21 cellular contexts compared by ENCODE assay signal in genomic region chr3:45465192-45465591, GRCh38.
DNase-seq lines count a peak whose midpoint lies in the region; ATAC-seq and TF ChIP-seq lines count a peak whose summit lies in the region.
"Had no signal": no experiment of that assay in that cellular context is flagged by ENCODE, and none has a peak within 500 bp of the region (broad histone marks: within the 10 kb centered on the region; RNA-seq: fewer than 3 reads in every experiment).

No MANE protein-coding gene starts in this region.

- peaks cover 14% of the 10 kb centered on the region for H4K20me1 ChIP-seq in GM23338 (replicated peaks; ENCODE audit: insufficient read depth)

- H3K27ac Mint-ChIP-seq in GM23338, result no peak overlapping the region
- peak overlapping the region; percentile 54 for H3K27ac Mint-ChIP-seq in activated T-helper 17 cell treated with anti-CD3 and anti-CD28 coated beads, Interleukin-2, amount 50 U/mL, for 72 hours

- peaks cover 3% of the 10 kb centered on the region; the same call in 1 of the 3 replicates for H3K9me3 Mint-ChIP-seq in GM23338
- no peaks in the 10 kb centered on the region for H3K9me3 Mint-ChIP-seq in activated T-helper 17 cell treated with anti-CD3 and anti-CD28 coated beads, Interleukin-2, amount 50 U/mL, for 72 hours

- DNase-seq in GM23338 (ENCODE audit: low spot score) (no peak), esophagus muscularis mucosa (ENCODE audit: extremely low spot score) (peak; percentile 78), sciatic nerve (ENCODE audit: low spot score) (no peak), upper lobe of left lung (no peak)
- no peak for DNase-seq in activated naive CD4-positive, alpha-beta T cell treated with anti-CD3 and anti-CD28 coated beads, Interleukin-2, amount 50 U/mL, for 16 hours
- DNase-seq: activated CD4-positive, alpha-beta T cell treated with anti-CD3 and anti-CD28 coated beads for 1 hour; activated T-cell treated with anti-CD3 and anti-CD28 coated beads, Interleukin-2, amount 50 U/mL, for 1 hour; amniotic stem cell; C1 segment of cervical spinal cord; hippocampal formation; left ventricle myocardium inferior; NCI-H1436 treated with DMSO at 0.1 percent for 48 hours; NCI-H2107; NCI-H774; ovary had no signal

- TF ChIP-seq EP300 in esophagus muscularis mucosa (IDR thresholded peaks at IDR 0.05) (no peak), upper lobe of left lung (IDR thresholded peaks at IDR 0.05) (no peak)

- TF ChIP-seq POLR2A in esophagus muscularis mucosa (IDR thresholded peaks at IDR 0.05; ENCODE audit: low read depth), result no peak
- TF ChIP-seq POLR2A in upper lobe of left lung (IDR thresholded peaks at IDR 0.05), result no peak

- 66% methylated on average over 3 of the region's 3 CpGs for WGBS in esophagus muscularis mucosa
- 76 to 78% methylated on average over 3 of the region's 3 CpGs for WGBS in upper lobe of left lung, 2 donors

- peaks cover 6% of the 10 kb centered on the region for H3K27me3 Mint-ChIP-seq in GM23338 (ENCODE audit: insufficient read depth, low read depth, poor library complexity)
- no peaks in the 10 kb centered on the region for H3K27me3 Mint-ChIP-seq in activated T-helper 17 cell treated with anti-CD3 and anti-CD28 coated beads, Interleukin-2, amount 50 U/mL, for 72 hours

- H3F3A ChIP-seq in GM23338 (replicated peaks; ENCODE audit: low read depth), result 0 out of 2 replicates have a peak, but pooled peaks cover 8% of the 10 kb centered on the region

- peaks cover 35% of the 10 kb centered on the region for H3K4me1 ChIP-seq in GM23338 (ENCODE audit: insufficient read depth)
- H3K4me1 ChIP-seq in esophagus muscularis mucosa, result peaks cover 0 to 18% (median 7%) of the 10 kb centered on the region in 4 donors
- peaks cover 0 to 3% (median 0%) of the 10 kb centered on the region in 4 donors for H3K4me1 ChIP-seq in upper lobe of left lung
- H3K4me1 ChIP-seq: breast epithelium, left ventricle myocardium inferior, SJSA1 had no signal

- H3K27me3 ChIP-seq in GM23338 (ENCODE audit: insufficient read depth) (no peaks in the 10 kb centered on the region), esophagus muscularis mucosa (no peaks in the 10 kb centered on the region), upper lobe of left lung (no peaks in the 10 kb centered on the region)
- H3K27me3 ChIP-seq: breast epithelium, ovary, SJSA1 had no signal

- peaks cover 15% of the 10 kb centered on the region for H3K36me3 Mint-ChIP-seq in GM23338 (ENCODE audit: low read depth)
- H3K36me3 Mint-ChIP-seq in activated T-helper 17 cell treated with anti-CD3 and anti-CD28 coated beads, Interleukin-2, amount 50 U/mL, for 72 hours (ENCODE audit: low read depth), result peaks cover 36% of the 10 kb centered on the region

- intact Hi-C loops in esophagus muscularis mucosa (cut with DNase I), result no loop called here
- intact Hi-C loops in sciatic nerve (cut with DNase I), result no loop called here

- peaks cover 7% of the 10 kb centered on the region for H3K36me3 ChIP-seq in GM23338 (ENCODE audit: insufficient read depth)
- peaks cover 0 to 25% (median 10%) of the 10 kb centered on the region in 4 donors for H3K36me3 ChIP-seq in esophagus muscularis mucosa
- H3K36me3 ChIP-seq in upper lobe of left lung, result peaks cover 0 to 10% (median 2%) of the 10 kb centered on the region in 4 donors
- H3K36me3 ChIP-seq: ovary had no signal

- H3K27ac ChIP-seq in GM23338 (ENCODE audit: low read depth), result no peak overlapping the region
- H3K27ac ChIP-seq in esophagus muscularis mucosa (replicated peaks in 1 of 4), result no peak overlapping the region
- no peak overlapping the region for H3K27ac ChIP-seq in upper lobe of left lung
- H3K27ac ChIP-seq: breast epithelium, coronary artery, left ventricle myocardium inferior, ovary, SJSA1 had no signal

- peak overlapping the region; percentile 29; the same call in 1 of the 2 replicates for H3K4me2 ChIP-seq in GM23338

- H3K9me2 ChIP-seq in GM23338 (ENCODE audit: insufficient read depth), result no peaks in the 10 kb centered on the region

- no peaks in the 10 kb centered on the region for H3K79me2 ChIP-seq in GM23338 (replicated peaks; ENCODE audit: insufficient read depth)

- no peak overlapping the region for H2AFZ ChIP-seq in GM23338

- H3K4me1 Mint-ChIP-seq in GM23338, result peaks cover 47% of the 10 kb centered on the region
- H3K4me1 Mint-ChIP-seq in activated T-helper 17 cell treated with anti-CD3 and anti-CD28 coated beads, Interleukin-2, amount 50 U/mL, for 72 hours, result peaks cover 13% of the 10 kb centered on the region

- H3K4me3 Mint-ChIP-seq in GM23338, result peak overlapping the region; percentile 11; the same call in 1 of the 3 replicates
- H3K4me3 Mint-ChIP-seq in activated T-helper 17 cell treated with anti-CD3 and anti-CD28 coated beads, Interleukin-2, amount 50 U/mL, for 72 hours, result no peak overlapping the region

- no peak for TF ChIP-seq CTCF in GM23338 (conservative IDR thresholded peaks at IDR 0.05; ENCODE audit: low read depth in 2 of 2)
- no peak for TF ChIP-seq CTCF in esophagus muscularis mucosa (IDR thresholded peaks at IDR 0.05)
- TF ChIP-seq CTCF in upper lobe of left lung (IDR thresholded peaks at IDR 0.05), result no peak

- H3K4me3 ChIP-seq in GM23338, result no peak overlapping the region
- H3K4me3 ChIP-seq in esophagus muscularis mucosa, result no peak overlapping the region
- H3K4me3 ChIP-seq in upper lobe of left lung, result no peak overlapping the region
- H3K4me3 ChIP-seq: breast epithelium, coronary artery, left ventricle myocardium inferior, ovary, SJSA1 had no signal

- peaks cover 0 to 4% (median 0%) of the 10 kb centered on the region in 4 donors for H3K9me3 ChIP-seq in esophagus muscularis mucosa
- no peaks in the 10 kb centered on the region for H3K9me3 ChIP-seq in upper lobe of left lung
- H3K9me3 ChIP-seq: breast epithelium, ovary, SJSA1 had no signal

- ATAC-seq in GM23338 (no peak), sciatic nerve (peak; percentile 22), upper lobe of left lung (ENCODE audit: low FRiP score in 2 of 2) (no peak), HG03139 (IDR thresholded peaks at IDR 0.05; ENCODE audit: unreplicated experiment) (no peak)
- no peak for ATAC-seq in activated T-helper 17 cell treated with anti-CD3 and anti-CD28 coated beads, Interleukin-2, amount 50 U/mL, for 72 hours (replicated peaks)
- ATAC-seq: HCT116 had no signal

TF ChIP-seq in GM23338, 12 proteins besides CTCF, POLR2A, EP300 and RAD21 (continues in another document):
- TF ChIP-seq EZH2 (IDR thresholded peaks at IDR 0.05; ENCODE audit: low read depth, unreplicated experiment) (no peak), REST (IDR thresholded peaks at IDR 0.05; ENCODE audit: unreplicated experiment) (no peak), ETS1 (IDR thresholded peaks at IDR 0.05) (no peak), NANOG (IDR thresholded peaks at IDR 0.05; ENCODE audit: borderline replicate concordance) (no peak)
